2 cellular contexts compared by ENCODE assay signal in genomic region chr9:70451765-70452164, GRCh38.
TF ChIP-seq lines count a peak whose summit lies in the region.

No MANE protein-coding gene starts in this region.

TF ChIP-seq in liver, 16 proteins besides CTCF, POLR2A, EP300 and RAD21 (continued from another document):
- no peak for TF ChIP-seq ZBTB33 (IDR thresholded peaks at IDR 0.05)
- no peak for TF ChIP-seq EGR1 (IDR thresholded peaks at IDR 0.05; ENCODE audit: low read depth in 2 of 2)
- TF ChIP-seq HNF4A (conservative IDR thresholded peaks at IDR 0.05), result peak; percentile 27 to 38
- TF ChIP-seq YY1 (IDR thresholded peaks at IDR 0.05), result no peak
- TF ChIP-seq MAX (IDR thresholded peaks at IDR 0.05), result no peak
- TF ChIP-seq FOXA1 (IDR thresholded peaks at IDR 0.05), result no peak
- no peak for TF ChIP-seq GABPA (IDR thresholded peaks at IDR 0.05 in 1 of 2, conservative IDR thresholded peaks at IDR 0.05 in 1 of 2)
TF ChIP-seq in liver: peak in this region for 1.

TF ChIP-seq in HepG2, 621 proteins besides CTCF, POLR2A, EP300 and RAD21 (continued from another document):
- TF ChIP-seq ZBTB39 (CRISPR knock-in tag; IDR thresholded peaks at IDR 0.05) (no peak), KAT2B (IDR thresholded peaks at IDR 0.05; ENCODE audit: borderline replicate concordance, low read depth, low read length) (no peak), ZKSCAN8 (CRISPR knock-in tag; IDR thresholded peaks at IDR 0.05; ENCODE audit: borderline replicate concordance) (no peak), RBM39 (IDR thresholded peaks at IDR 0.05; ENCODE audit: low read depth, low read length, poor library complexity, severe bottlenecking) (no peak), ZMYM2 (CRISPR knock-in tag; IDR thresholded peaks at IDR 0.05) (no peak), MTERF4 (CRISPR knock-in tag; IDR thresholded peaks at IDR 0.05) (no peak), ZNF720 (CRISPR knock-in tag; IDR thresholded peaks at IDR 0.05) (no peak), ZNF883 (CRISPR knock-in tag; IDR thresholded peaks at IDR 0.05; ENCODE audit: not compliant biosample characterization) (no peak)
